16 cellular contexts compared by ENCODE assay signal in genomic region chr16:53840472-53840871, GRCh38.
DNase-seq lines count a peak whose midpoint lies in the region; ATAC-seq and TF ChIP-seq lines count a peak whose summit lies in the region.
"Had no signal": no experiment of that assay in that cellular context is flagged by ENCODE, and none has a peak within 500 bp of the region (broad histone marks: within the 10 kb centered on the region; RNA-seq: fewer than 3 reads in every experiment).

No MANE protein-coding gene starts in this region.

- no peaks in the 10 kb centered on the region for H3K27me3 ChIP-seq in prostate gland (replicated peaks; ENCODE audit: insufficient read depth)
- H3K27me3 ChIP-seq: suprapubic skin had no signal

- 69% methylated on average over 4 of the region's 4 CpGs for WGBS in prostate gland

- no peaks in the 10 kb centered on the region for H3K9me3 ChIP-seq in prostate gland
- H3K9me3 ChIP-seq: suprapubic skin had no signal

- H3K27ac ChIP-seq in caudate nucleus (ENCODE audit: low read depth, low read length) (peak overlapping the region; percentile 67), prostate gland (no peak overlapping the region)

- DNase-seq in GM10248 (ENCODE audit: extremely low spot score), result peak; percentile 20
- no peak for DNase-seq in caudate nucleus (lab: John Stamatoyannopoulos, UW)
- DNase-seq in posterior cingulate gyrus, result no peak
- DNase-seq in prostate gland (ENCODE audit: low spot score), result no peak
- no peak for DNase-seq in CD1c-positive myeloid dendritic cell (ENCODE audit: extremely low spot score)
- DNase-seq: activated CD4-positive, CD25-positive, alpha-beta regulatory T cell; activated naive CD4-positive, alpha-beta T cell treated with anti-CD3 and anti-CD28 coated beads, Interleukin-2, amount 50 U/mL, for 16 hours; effector memory CD4-positive, alpha-beta T cell; NCI-H1105; NCI-H226; stimulated activated CD4-positive, alpha-beta T cell treated with anti-CD3 and anti-CD28 coated beads, Interleukin-12 subunit alpha, Interleukin-12 subunit beta, amount 100 ng/mL, for 4 hours; SW 1271 had no signal

- no peak for TF ChIP-seq POLR2A in prostate gland (IDR thresholded peaks at IDR 0.05)

- ATAC-seq in GM21390 (IDR thresholded peaks at IDR 0.05; ENCODE audit: unreplicated experiment) (peak; percentile 86), HG03108 (IDR thresholded peaks at IDR 0.05; ENCODE audit: unreplicated experiment) (peak; percentile 83), HG03175 (IDR thresholded peaks at IDR 0.05; ENCODE audit: unreplicated experiment) (no peak)

- intact Hi-C loops in posterior cingulate gyrus (cut with DNase I) (no loop called here), prostate gland (cut with DNase I) (no loop called here)

- CTCF ChIA-PET in GM10248 (lab: Yijun Ruan, JAX), result interaction anchor here (0.9 kb wide), 1 partner anchor 34 kb away, joined by 3 read pairs; no protein-coding TSS in a partner anchor

- POLR2A ChIA-PET in GM10248 (lab: Yijun Ruan, JAX), result no interaction called here

- H3K4me1 ChIP-seq in prostate gland (replicated peaks), result no peaks in the 10 kb centered on the region

- H3K4me3 ChIP-seq in prostate gland, result no peak overlapping the region
- H3K4me3 ChIP-seq: suprapubic skin had no signal

- TF ChIP-seq CTCF in GM10248 (IDR thresholded peaks at IDR 0.05; ENCODE audit: control extremely low read depth, extremely low read depth, low read depth, missing control alignments) (no peak), prostate gland (IDR thresholded peaks at IDR 0.05) (no peak)

- no peaks in the 10 kb centered on the region for H3K36me3 ChIP-seq in prostate gland
- H3K36me3 ChIP-seq: suprapubic skin had no signal
